11 cellular contexts compared by ENCODE assay signal in the genomic region with DNA sequence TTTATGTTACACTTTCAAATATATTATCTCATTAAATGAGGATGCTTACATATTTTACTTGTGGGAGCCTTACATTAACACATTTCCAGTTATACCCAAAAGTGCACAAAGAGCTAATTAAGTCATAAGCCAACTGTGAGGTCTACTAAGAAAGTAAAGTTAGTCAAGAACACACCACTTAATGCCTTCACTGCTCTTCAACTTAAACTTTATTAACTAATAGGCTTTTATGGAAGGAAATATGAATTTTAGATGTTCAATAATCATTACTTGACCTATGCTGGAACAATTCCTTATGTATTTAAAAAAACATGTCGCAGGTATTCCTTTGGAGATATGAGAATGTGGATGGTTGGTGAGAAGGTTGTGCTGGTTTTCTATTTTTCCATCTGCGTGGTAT. TPM values are rescaled to one million over a fixed set of nuclear protein-coding genes. Genes with fewer than 3 reads are reported as not detected.
A peak's percentile ranks its signal among the peaks of the same experiment; 100 is the strongest.
DNase-seq lines count a peak whose midpoint lies in the region; ATAC-seq, FAIRE-seq and TF ChIP-seq lines count a peak whose summit lies in the region.
"Had no signal": no experiment of that assay in that cellular context is flagged by ENCODE, and none has a peak within 500 bp of the region (broad histone marks: within the 10 kb centered on the region; RNA-seq: fewer than 3 reads in every experiment).

No MANE protein-coding gene starts in this region.

- peak overlapping the region; percentile 99 for H3K4me3 Mint-ChIP-seq in natural killer cell treated with Interleukin-12 subunit alpha and Interleukin-12 subunit beta and Interleukin-15 and Interleukin-18, amount 100 ng/mL, for 72 hours

- peak overlapping the region; percentile 84 to 99 (median 98) for H3K9ac ChIP-seq in BLaER1 treated with 17β-estradiol and CSF1 and Interleukin-3, amounts not matched to agents 10 nM and 100 nM
- peak overlapping the region; percentile 94 for H3K9ac ChIP-seq in GM12878 (ENCODE audit: control insufficient read depth, insufficient read depth, low read length)
- H3K9ac ChIP-seq: parathyroid adenoma had no signal

- H3K79me2 ChIP-seq in GM12878 (ENCODE audit: control insufficient read depth, insufficient read depth, low read length), result peaks cover 90% of the 10 kb centered on the region
- H3K79me2 ChIP-seq: parathyroid adenoma had no signal

- RAD21 ChIA-PET in GM12878 (lab: Charles Lee; ENCODE audit: unreplicated experiment), result interaction anchor here (0.9 to 14.2 kb wide), 21 partner anchors 8 to 491 kb away, joined by 3 to 345 read pairs (median 11); no protein-coding TSS in a partner anchor

- BruUV-seq in GM12878 (replicated peaks; lab: Mats Ljungman, UMichigan), result no TSS peak

- H3K27ac ChIP-seq in BLaER1 treated with 17β-estradiol and CSF1 and Interleukin-3, amounts not matched to agents 10 nM and 100 nM, result peak overlapping the region; percentile 74 to 100 (median 99)
- no peak overlapping the region; the same call in 1 of the 2 replicates for H3K27ac ChIP-seq in HEK293 (ENCODE audit: extremely low read depth, low read depth, low read length)
- peak overlapping the region; percentile 96 for H3K27ac ChIP-seq in GM12878 (ENCODE audit: control insufficient read depth, insufficient read depth)

- DNase-seq in GM12878 (ENCODE audit: low read depth, low spot score), result no peak
- DNase-seq in natural killer cell treated with Interleukin-12 subunit alpha and Interleukin-12 subunit beta and Interleukin-15 and Interleukin-18, amount 100 ng/mL, for 72 hours (ENCODE audit: low spot score), result no peak
- DNase-seq in cerebellar nuclear complex (lab: John Stamatoyannopoulos, UW), result no peak
- DNase-seq in activated CD4-positive, CD25-positive, alpha-beta regulatory T cell (lab: John Stamatoyannopoulos, UW), result no peak

- no peaks in the 10 kb centered on the region for H3K9me3 Mint-ChIP-seq in natural killer cell treated with Interleukin-12 subunit alpha and Interleukin-12 subunit beta and Interleukin-15 and Interleukin-18, amount 100 ng/mL, for 72 hours

- H3K36me3 Mint-ChIP-seq in natural killer cell treated with Interleukin-12 subunit alpha and Interleukin-12 subunit beta and Interleukin-15 and Interleukin-18, amount 100 ng/mL, for 72 hours, result peaks cover 53% of the 10 kb centered on the region

- H3K4me3 ChIP-seq in BLaER1 treated with 17β-estradiol and CSF1 and Interleukin-3, amounts not matched to agents 10 nM and 100 nM, result peak overlapping the region; percentile 60 to 99 (median 88)
- H3K4me3 ChIP-seq in HEK293 (ENCODE audit: low read depth, low read length) (no peak overlapping the region), GM12878 (peak overlapping the region; percentile 78)

- peaks cover 0 to 52% (median 18%) of the 10 kb centered on the region in 11 experiments; a peak in 11 of 22 replicates for H4K20me1 ChIP-seq in BLaER1 treated with 17β-estradiol and CSF1 and Interleukin-3, amounts not matched to agents 10 nM and 100 nM
- H4K20me1 ChIP-seq in GM12878 (ENCODE audit: control insufficient read depth, insufficient read depth), result no peaks in the 10 kb centered on the region

- H3K27me3 Mint-ChIP-seq in natural killer cell treated with Interleukin-12 subunit alpha and Interleukin-12 subunit beta and Interleukin-15 and Interleukin-18, amount 100 ng/mL, for 72 hours, result no peaks in the 10 kb centered on the region

- H3K9me3 ChIP-seq in BLaER1 treated with 17β-estradiol and CSF1 and Interleukin-3, amounts not matched to agents 10 nM and 100 nM (replicated peaks in 1 of 11), result peaks cover 0 to 11% (median 8%) of the 10 kb centered on the region in 11 experiments; a peak in 10 of 22 replicates
- no peaks in the 10 kb centered on the region for H3K9me3 ChIP-seq in HEK293 (ENCODE audit: control insufficient read depth, insufficient read depth, low read depth, low read length)
- H3K9me3 ChIP-seq in GM12878 (replicated peaks; ENCODE audit: control insufficient read depth, insufficient read depth, low read length), result no peaks in the 10 kb centered on the region; the same call in 1 of the 3 replicates

- CTCF ChIA-PET in HEK293 (lab: Yijun Ruan, JAX), result interaction anchor here (0.6 kb wide), 1 partner anchor 27 kb away, joined by 3 read pairs; no protein-coding TSS in a partner anchor
- CTCF ChIA-PET in GM12878 (lab: Yijun Ruan, JAX), result interaction anchor here (0.9 to 13.2 kb wide), 15 partner anchors 8 to 419 kb away, joined by 3 to 232 read pairs (median 12); no protein-coding TSS in a partner anchor

- peaks cover 25 to 48% (median 36%) of the 10 kb centered on the region in 10 experiments for H3K4me1 ChIP-seq in BLaER1 treated with 17β-estradiol and CSF1 and Interleukin-3, amounts not matched to agents 10 nM and 100 nM
- H3K4me1 ChIP-seq in HEK293 (ENCODE audit: control insufficient read depth, insufficient read depth, low read length) (0 out of 2 replicates have a peak, but pooled peaks cover 3% of the 10 kb centered on the region), GM12878 (ENCODE audit: control insufficient read depth, insufficient read depth, low read length) (no peaks in the 10 kb centered on the region)
- H3K4me1 ChIP-seq: parathyroid adenoma had no signal

- ATAC-seq in GM12878 (no peak), HG02973 (IDR thresholded peaks at IDR 0.05; ENCODE audit: unreplicated experiment) (no peak), HG02588 (IDR thresholded peaks at IDR 0.05; ENCODE audit: unreplicated experiment) (no peak)
- no peak for ATAC-seq in natural killer cell treated with Interleukin-12 subunit alpha and Interleukin-12 subunit beta and Interleukin-15 and Interleukin-18, amount 100 ng/mL, for 72 hours

- in situ Hi-C loops in GM12878 (cut with MboI), result loop anchor here (5.0 kb wide), 1 partner anchor 117 kb away; no protein-coding TSS in a partner anchor

- POLR2A ChIA-PET in HEK293 (lab: Yijun Ruan, JAX), result no interaction called here
- POLR2A ChIA-PET in GM12878 (lab: Charles Lee), result interaction anchor here (1.4 to 6.1 kb wide), 10 partner anchors 8 to 125 kb away, joined by 4 to 96 read pairs (median 24); no protein-coding TSS in a partner anchor

- peak; percentile 31 for FAIRE-seq in GM12878 (lab: Jason Lieb, UNC)
- FAIRE-seq: HepG2 had no signal

- H3K36me3 ChIP-seq in BLaER1 treated with 17β-estradiol and CSF1 and Interleukin-3, amounts not matched to agents 10 nM and 100 nM, result peaks cover 21 to 54% (median 38%) of the 10 kb centered on the region in 11 experiments; a peak in 20 of 22 replicates
- no peaks in the 10 kb centered on the region for H3K36me3 ChIP-seq in HEK293 (ENCODE audit: control insufficient read depth in 2 of 2, insufficient read depth in 1 of 2, low read length in 2 of 2)
- H3K36me3 ChIP-seq in GM12878 (ENCODE audit: control insufficient read depth in 2 of 2, insufficient read depth in 2 of 2, low read length in 1 of 2), result peaks cover 0 to 4% of the 10 kb centered on the region in 2 experiments; a peak in 1 of 4 replicates

- intact Hi-C loops in GM12878 (cut with micrococcal nuclease; ENCODE audit: unreplicated experiment), result loop anchor here (1.0 to 5.0 kb wide), 10 partner anchors 9 to 1972 kb away; a partner anchor contains a TSS

- no peak for TF ChIP-seq EP300 in GM12878 (IDR thresholded peaks at IDR 0.05; ENCODE audit: borderline replicate concordance in 1 of 2, control insufficient read depth in 1 of 2, low read depth in 2 of 2, low read length in 2 of 2)

- TF ChIP-seq CTCF in HEK293 (tag by site-specific recombination; IDR thresholded peaks at IDR 0.05) (no peak), GM12878 (IDR thresholded peaks at IDR 0.05 in 2 of 3, conservative IDR thresholded peaks at IDR 0.05 in 1 of 3; ENCODE audit: control insufficient read depth in 2 of 3, extremely low read depth in 1 of 3, insufficient read depth in 1 of 3, low read depth in 3 of 3, low read length in 3 of 3) (no peak)

- no peak for TF ChIP-seq POLR2A in GM12878 (IDR thresholded peaks at IDR 0.05; ENCODE audit: low read depth, low read length)

- TF ChIP-seq RAD21 in GM12878 (IDR thresholded peaks at IDR 0.05; ENCODE audit: insufficient read depth, low read depth, low read length), result no peak

- peaks cover 35 to 58% of the 10 kb centered on the region in 2 donors for H3K4me1 Mint-ChIP-seq in natural killer cell treated with Interleukin-12 subunit alpha and Interleukin-12 subunit beta and Interleukin-15 and Interleukin-18, amount 100 ng/mL, for 72 hours (ENCODE audit: low read depth in 2 of 2)

- SMC1A ChIA-PET in GM12878 (lab: Charles Lee; ENCODE audit: uncharacterized antibody, unreplicated experiment), result interaction anchor here (0.7 to 17.5 kb wide), 20 partner anchors 10 to 491 kb away, joined by 3 to 389 read pairs (median 5); no protein-coding TSS in a partner anchor

- H3K27ac Mint-ChIP-seq in natural killer cell treated with Interleukin-12 subunit alpha and Interleukin-12 subunit beta and Interleukin-15 and Interleukin-18, amount 100 ng/mL, for 72 hours, result peak overlapping the region; percentile 97 to 98

- peak overlapping the region; percentile 79 to 97 (median 88) for H3K4me2 ChIP-seq in BLaER1 treated with 17β-estradiol and CSF1 and Interleukin-3, amounts not matched to agents 10 nM and 100 nM
- peak overlapping the region; percentile 92 for H3K4me2 ChIP-seq in GM12878 (ENCODE audit: control insufficient read depth, insufficient read depth)

- no peaks in the 10 kb centered on the region for H3K27me3 ChIP-seq in BLaER1 treated with 17β-estradiol and CSF1 and Interleukin-3, amounts not matched to agents 10 nM and 100 nM
- H3K27me3 ChIP-seq in GM12878 (replicated peaks in 1 of 2; ENCODE audit: control insufficient read depth in 2 of 2, insufficient read depth in 2 of 2, low read length in 1 of 2), result no peaks in the 10 kb centered on the region

- no peak overlapping the region for H2AFZ ChIP-seq in GM12878 (ENCODE audit: control insufficient read depth, low read depth, low read length)

- WGBS in GM12878 (ENCODE audit: insufficient coverage, insufficient replicate concordance, low lambda C conversion rate, missing lambda C conversion rate), result 3% methylated on average over 2 of the region's 2 CpGs

RNA-seq across cellular contexts. Expression of a gene that starts 3.4 kb away (rescaled TPM):
- 158 and 176 TPM in 2 replicates for total RNA-seq in GM12878 (2013; cell fraction: nucleolus; rRNA removed)
- 16.0 and 20.1 TPM in 2 replicates for total RNA-seq in GM12878 (2014; rRNA removed)
- total RNA-seq in GM12878 (2014; rRNA removed; fragmentation: Illumina TruSeq; extraction: Trizol), result 22.2 and 24.3 TPM in 2 replicates
- 29.4 and 30.3 TPM in 2 replicates for total RNA-seq in GM12878 (2021)
- polyA plus RNA-seq in GM12878 (2011; ENCODE audit: low read depth), result 6.6 TPM
- 30.9 and 47.1 TPM in 2 replicates for polyA plus RNA-seq in GM12878 (2011; rRNA removed)
- 11.6 and 12.3 TPM in 2 replicates for polyA plus RNA-seq in GM12878 (2011; cell fraction: cytosol; rRNA removed)
- 12.6 and 15.7 TPM in 2 replicates for polyA plus RNA-seq in GM12878 (2011; cell fraction: nucleus; rRNA removed)
- 11.4 and 12.2 TPM in 2 replicates for polyA plus RNA-seq in GM12878 (2012)
- 11.8 and 15.0 TPM in 2 replicates for polyA plus RNA-seq in GM12878 (2014; fragmentation: Illumina TruSeq; extraction: Trizol)
- 1 to 10 TPM; 4.4 to 7.3 TPM for polyA plus RNA-seq in GM12878 (2014; fragmentation: Nextera tagmentation; extraction: Ambion mirVana)
- polyA plus RNA-seq in GM12878 (2014; rRNA removed), result 11.5 and 18.8 TPM in 2 replicates
- polyA plus RNA-seq in GM12878 (2016; fragmentation: Nextera tagmentation; extraction: Ambion mirVana), result 10 to 100 TPM; 20.3 to 23.2 TPM
- 50.8 and 52.2 TPM in 2 replicates for polyA minus RNA-seq in GM12878 (2011; rRNA and poly(A)+ RNA removed)
- polyA minus RNA-seq in GM12878 (2011; cell fraction: cytosol; rRNA and poly(A)+ RNA removed), result 14.7 and 18.0 TPM in 2 replicates
- 101 and 123 TPM in 2 replicates for polyA minus RNA-seq in GM12878 (2011; cell fraction: nucleus; rRNA and poly(A)+ RNA removed)
- 100 to 1,000 TPM; 127 to 148 TPM for total RNA-seq in natural killer cell treated with Interleukin-12 subunit alpha and Interleukin-12 subunit beta and Interleukin-15 and Interleukin-18, amount 100 ng/mL, for 72 hours
- total RNA-seq: G401, HepG2 had no signal
- polyA plus RNA-seq: HepG2 had no signal
